In genomic region chr12:19277707-19278106, GRCh38 we compare ENCODE assay signal across 26 cellular contexts.
"Had no signal": no experiment of that assay in that cellular context is flagged by ENCODE, and none has a peak within 500 bp of the region (broad histone marks: within the 10 kb centered on the region; RNA-seq: fewer than 3 reads in every experiment).

No MANE protein-coding gene starts in this region.

- H3K27ac Mint-ChIP-seq: activated CD4-positive, alpha-beta T cell treated with anti-CD3 and anti-CD28 coated beads for 36 hours; activated CD8-positive, alpha-beta memory T cell treated with anti-CD3 and anti-CD28 coated beads, Interleukin-2, amount 10 ng/mL, durations not matched to agents 7 days and 5 days; activated CD8-positive, alpha-beta T cell treated with anti-CD3 and anti-CD28 coated beads, Interleukin-2, amount 10 ng/mL, durations not matched to agents 7 days and 5 days; activated naive CD8-positive, alpha-beta T cell; natural killer cell; stimulated activated effector memory CD8-positive, alpha-beta T cell treated with anti-CD3 and anti-CD28 coated beads, Interleukin-12 subunit alpha, Interleukin-12 subunit beta, amount 100 ng/mL, for 72 hours; stimulated activated naive CD8-positive, alpha-beta T cell treated with anti-CD3 and anti-CD28 coated beads, Interleukin-15, amount 100 ng/mL, for 72 hours had no signal

- H3K27ac ChIP-seq: esophagus muscularis mucosa, foreskin keratinocyte, heart right ventricle, left ventricle myocardium inferior, sigmoid colon, upper lobe of left lung, vagina had no signal

- H3K9me3 ChIP-seq: esophagus muscularis mucosa, heart right ventricle, left ventricle myocardium inferior, sigmoid colon, upper lobe of left lung, vagina had no signal

- H3K4me3 ChIP-seq: esophagus muscularis mucosa, heart right ventricle, left ventricle myocardium inferior, lung, sigmoid colon, upper lobe of left lung, vagina had no signal

- H3K27me3 Mint-ChIP-seq: activated CD4-positive, alpha-beta T cell treated with anti-CD3 and anti-CD28 coated beads for 36 hours; activated CD8-positive, alpha-beta memory T cell treated with anti-CD3 and anti-CD28 coated beads, Interleukin-2, amount 10 ng/mL, durations not matched to agents 7 days and 5 days; activated naive CD8-positive, alpha-beta T cell; progenitor cell of endocrine pancreas; stimulated activated naive CD8-positive, alpha-beta T cell treated with anti-CD3 and anti-CD28 coated beads, Interleukin-15, amount 100 ng/mL, for 72 hours had no signal

- DNase-seq: activated CD4-positive, alpha-beta T cell treated with anti-CD3 and anti-CD28 coated beads for 36 hours; activated CD4-positive, CD25-positive, alpha-beta regulatory T cell; activated CD8-positive, alpha-beta memory T cell treated with anti-CD3 and anti-CD28 coated beads, Interleukin-2, amount 10 ng/mL, durations not matched to agents 7 days and 5 days; activated CD8-positive, alpha-beta T cell treated with anti-CD3 and anti-CD28 coated beads, Interleukin-2, amount 10 ng/mL, durations not matched to agents 7 days and 5 days; activated naive CD4-positive, alpha-beta T cell; activated T-cell treated with anti-CD3 and anti-CD28 coated beads, Interleukin-2, amount 50 U/mL, for 48 hours; anterior cingulate cortex; dermis blood vessel endothelial cell; effector CD4-positive, alpha-beta T cell; foreskin keratinocyte; heart right ventricle; left ventricle myocardium inferior; mesendoderm; natural killer cell; sigmoid colon; small intestine; stimulated activated CD4-positive, alpha-beta T cell treated with anti-CD3 and anti-CD28 coated beads, Interleukin-4, amount 100 ng/mL, for 24 hours; stimulated activated naive CD8-positive, alpha-beta T cell treated with anti-CD3 and anti-CD28 coated beads, Interleukin-15, amount 100 ng/mL, for 72 hours; substantia nigra; upper lobe of left lung had no signal

- H3K9me3 Mint-ChIP-seq: natural killer cell; stimulated activated effector memory CD8-positive, alpha-beta T cell treated with anti-CD3 and anti-CD28 coated beads, Interleukin-12 subunit alpha, Interleukin-12 subunit beta, amount 100 ng/mL, for 72 hours; stimulated activated naive CD8-positive, alpha-beta T cell treated with anti-CD3 and anti-CD28 coated beads, Interleukin-15, amount 100 ng/mL, for 72 hours had no signal

- H3K4me3 Mint-ChIP-seq: activated CD4-positive, alpha-beta T cell treated with anti-CD3 and anti-CD28 coated beads for 36 hours; activated CD8-positive, alpha-beta memory T cell treated with anti-CD3 and anti-CD28 coated beads, Interleukin-2, amount 10 ng/mL, durations not matched to agents 7 days and 5 days; activated CD8-positive, alpha-beta T cell treated with anti-CD3 and anti-CD28 coated beads, Interleukin-2, amount 10 ng/mL, durations not matched to agents 7 days and 5 days; activated naive CD8-positive, alpha-beta T cell; natural killer cell; stimulated activated effector memory CD8-positive, alpha-beta T cell treated with anti-CD3 and anti-CD28 coated beads, Interleukin-12 subunit alpha, Interleukin-12 subunit beta, amount 100 ng/mL, for 72 hours; stimulated activated naive CD8-positive, alpha-beta T cell treated with anti-CD3 and anti-CD28 coated beads, Interleukin-15, amount 100 ng/mL, for 72 hours had no signal

- ATAC-seq: activated CD4-positive, alpha-beta T cell treated with anti-CD3 and anti-CD28 coated beads for 36 hours; activated CD8-positive, alpha-beta memory T cell treated with anti-CD3 and anti-CD28 coated beads, Interleukin-2, amount 10 ng/mL, durations not matched to agents 7 days and 5 days; activated CD8-positive, alpha-beta T cell treated with anti-CD3 and anti-CD28 coated beads, Interleukin-2, amount 10 ng/mL, durations not matched to agents 7 days and 5 days; foreskin keratinocyte; natural killer cell; stimulated activated effector memory CD8-positive, alpha-beta T cell treated with anti-CD3 and anti-CD28 coated beads, Interleukin-12 subunit alpha, Interleukin-12 subunit beta, amount 100 ng/mL, for 72 hours; stimulated activated naive CD8-positive, alpha-beta T cell treated with anti-CD3 and anti-CD28 coated beads, Interleukin-15, amount 100 ng/mL, for 72 hours had no signal

- H3K27me3 ChIP-seq: esophagus muscularis mucosa, foreskin keratinocyte, heart right ventricle, sigmoid colon, upper lobe of left lung, vagina had no signal

- H3K36me3 Mint-ChIP-seq: natural killer cell; stimulated activated effector memory CD8-positive, alpha-beta T cell treated with anti-CD3 and anti-CD28 coated beads, Interleukin-12 subunit alpha, Interleukin-12 subunit beta, amount 100 ng/mL, for 72 hours had no signal
